In the genomic region with DNA sequence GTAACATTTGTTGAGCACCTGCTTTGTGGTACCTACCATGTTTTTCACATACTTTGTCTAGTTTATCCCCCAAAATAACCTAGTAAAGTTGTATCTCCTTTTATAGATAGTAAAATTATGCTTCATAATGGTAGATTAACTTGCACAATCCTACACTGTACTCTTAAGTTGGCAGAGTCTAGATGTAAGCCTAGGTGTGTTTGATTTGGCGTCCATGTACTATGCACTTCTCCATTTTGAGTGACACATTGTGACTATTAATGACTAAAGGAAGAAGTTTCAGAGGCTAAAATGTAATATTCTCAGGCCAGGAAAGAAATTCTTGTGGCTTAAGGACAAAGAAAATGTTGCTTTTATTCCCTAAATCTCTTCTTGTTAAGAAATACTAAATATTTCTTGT, we compare ENCODE assay signal across 9 cellular contexts.
"Had no signal": no experiment of that assay in that cellular context is flagged by ENCODE, and none has a peak within 500 bp of the region (broad histone marks: within the 10 kb centered on the region; RNA-seq: fewer than 3 reads in every experiment).

No MANE protein-coding gene starts in this region.

- FAIRE-seq: HepG2 had no signal

- H3K27ac ChIP-seq: HL-60 had no signal

- ATAC-seq: HCT116, HepG2 had no signal

- H3K27me3 Mint-ChIP-seq: IgD-negative memory B cell had no signal

- H3K4me3 ChIP-seq: HAP-1 had no signal

- DNase-seq: GOT3, H7, HFFc6, KG1 had no signal

- H3K4me1 Mint-ChIP-seq: IgD-negative memory B cell had no signal

- H3K4me1 ChIP-seq: HAP-1 had no signal

- H3K9me3 Mint-ChIP-seq: IgD-negative memory B cell had no signal

- H3K4me3 Mint-ChIP-seq: HFFc6, IgD-negative memory B cell had no signal

- H3K27ac Mint-ChIP-seq: HFFc6, IgD-negative memory B cell had no signal

- H3K9me3 ChIP-seq: HAP-1 had no signal
